Comparison of ENCODE assay signal across 3 cellular contexts in genomic region chr16:258091-258490, GRCh38. TPM values are rescaled to one million over a fixed set of nuclear protein-coding genes. Genes with fewer than 3 reads are reported as not detected.
"Had no signal": no experiment of that assay in that cellular context is flagged by ENCODE, and none has a peak within 500 bp of the region (broad histone marks: within the 10 kb centered on the region; RNA-seq: fewer than 3 reads in every experiment).

No MANE protein-coding gene starts in this region.

RNA-seq across cellular contexts. Expression of gene RGS11, which starts 17.7 kb away (rescaled TPM):
- total RNA-seq: M059J had no signal

RNA-seq across cellular contexts. Expression of gene ARHGDIG, which starts 22.3 kb away (rescaled TPM):
- total RNA-seq: LHCN-M2, M059J, MCF 10A had no signal

RNA-seq across cellular contexts. Expression of gene PDIA2, which starts 24.9 kb away (rescaled TPM):
- total RNA-seq: MCF 10A had no signal
